1 cellular context compared by ENCODE assay signal in genomic region chr5:152051499-152052454, GRCh38.
TF ChIP-seq lines count a peak whose summit lies in the region.

No MANE protein-coding gene starts in this region.

TF ChIP-seq in HEK293, 187 proteins besides CTCF, POLR2A, EP300 and RAD21 (continued from another document):
- TF ChIP-seq, protein P1, sequence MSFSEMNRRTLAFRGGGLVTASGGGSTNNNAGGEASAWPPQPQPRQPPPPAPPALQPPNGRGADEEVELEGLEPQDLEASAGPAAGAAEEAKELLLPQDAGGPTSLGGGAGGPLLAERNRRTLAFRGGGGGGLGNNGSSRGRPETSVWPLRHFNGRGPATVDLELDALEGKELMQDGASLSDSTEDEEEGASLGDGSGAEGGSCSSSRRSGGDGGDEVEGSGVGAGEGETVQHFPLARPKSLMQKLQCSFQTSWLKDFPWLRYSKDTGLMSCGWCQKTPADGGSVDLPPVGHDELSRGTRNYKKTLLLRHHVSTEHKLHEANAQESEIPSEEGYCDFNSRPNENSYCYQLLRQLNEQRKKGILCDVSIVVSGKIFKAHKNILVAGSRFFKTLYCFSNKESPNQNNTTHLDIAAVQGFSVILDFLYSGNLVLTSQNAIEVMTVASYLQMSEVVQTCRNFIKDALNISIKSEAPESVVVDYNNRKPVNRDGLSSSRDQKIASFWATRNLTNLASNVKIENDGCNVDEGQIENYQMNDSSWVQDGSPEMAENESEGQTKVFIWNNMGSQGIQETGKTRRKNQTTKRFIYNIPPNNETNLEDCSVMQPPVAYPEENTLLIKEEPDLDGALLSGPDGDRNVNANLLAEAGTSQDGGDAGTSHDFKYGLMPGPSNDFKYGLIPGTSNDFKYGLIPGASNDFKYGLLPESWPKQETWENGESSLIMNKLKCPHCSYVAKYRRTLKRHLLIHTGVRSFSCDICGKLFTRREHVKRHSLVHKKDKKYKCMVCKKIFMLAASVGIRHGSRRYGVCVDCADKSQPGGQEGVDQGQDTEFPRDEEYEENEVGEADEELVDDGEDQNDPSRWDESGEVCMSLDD (tag by site-specific recombination; IDR thresholded peaks at IDR 0.05) = no peak
- TF ChIP-seq ELK4 (IDR thresholded peaks at IDR 0.05; ENCODE audit: borderline replicate concordance, low read depth, low read length) (no peak), HOXA7 (CRISPR knock-in tag; IDR thresholded peaks at IDR 0.05; ENCODE audit: borderline replicate concordance) (no peak), ZFP69B (tag by site-specific recombination; IDR thresholded peaks at IDR 0.05) (no peak), ZNF626 (tag by site-specific recombination; IDR thresholded peaks at IDR 0.05) (no peak), ZNF473 (tag by site-specific recombination; IDR thresholded peaks at IDR 0.05) (no peak), ZSCAN23 (tag by site-specific recombination; IDR thresholded peaks at IDR 0.05) (no peak), ZXDB (tag by site-specific recombination; IDR thresholded peaks at IDR 0.05) (no peak), SETDB1 (IDR thresholded peaks at IDR 0.05; ENCODE audit: insufficient read length, low read length) (peak; percentile 91), SCRT1 (tag by site-specific recombination; IDR thresholded peaks at IDR 0.05; ENCODE audit: borderline replicate concordance) (no peak), ZNF600 (tag by site-specific recombination; IDR thresholded peaks at IDR 0.05) (no peak), OSR2 (tag by site-specific recombination; IDR thresholded peaks at IDR 0.05) (0 out of 2 replicates have a peak, but pooled peaks have one; percentile 42), SP3 (tag by site-specific recombination; IDR thresholded peaks at IDR 0.05) (no peak), ZNF610 (tag by site-specific recombination; IDR thresholded peaks at IDR 0.05; ENCODE audit: borderline replicate concordance) (no peak), ZNF843 (tag by site-specific recombination; IDR thresholded peaks at IDR 0.05) (no peak), KLF1 (tag by site-specific recombination; IDR thresholded peaks at IDR 0.05) (no peak), ZNF549 (tag by site-specific recombination; IDR thresholded peaks at IDR 0.05) (no peak), ZNF544 (tag by site-specific recombination; IDR thresholded peaks at IDR 0.05) (no peak), ZNF707 (tag by site-specific recombination; IDR thresholded peaks at IDR 0.05) (no peak), ZNF157 (tag by site-specific recombination; IDR thresholded peaks at IDR 0.05) (no peak)
- TF ChIP-seq, protein P2, sequence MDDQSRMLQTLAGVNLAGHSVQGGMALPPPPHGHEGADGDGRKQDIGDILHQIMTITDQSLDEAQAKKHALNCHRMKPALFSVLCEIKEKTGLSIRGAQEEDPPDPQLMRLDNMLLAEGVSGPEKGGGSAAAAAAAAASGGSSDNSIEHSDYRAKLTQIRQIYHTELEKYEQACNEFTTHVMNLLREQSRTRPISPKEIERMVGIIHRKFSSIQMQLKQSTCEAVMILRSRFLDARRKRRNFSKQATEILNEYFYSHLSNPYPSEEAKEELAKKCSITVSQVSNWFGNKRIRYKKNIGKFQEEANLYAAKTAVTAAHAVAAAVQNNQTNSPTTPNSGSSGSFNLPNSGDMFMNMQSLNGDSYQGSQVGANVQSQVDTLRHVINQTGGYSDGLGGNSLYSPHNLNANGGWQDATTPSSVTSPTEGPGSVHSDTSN (CRISPR knock-in tag; IDR thresholded peaks at IDR 0.05) = no peak
- TF ChIP-seq, protein P3, sequence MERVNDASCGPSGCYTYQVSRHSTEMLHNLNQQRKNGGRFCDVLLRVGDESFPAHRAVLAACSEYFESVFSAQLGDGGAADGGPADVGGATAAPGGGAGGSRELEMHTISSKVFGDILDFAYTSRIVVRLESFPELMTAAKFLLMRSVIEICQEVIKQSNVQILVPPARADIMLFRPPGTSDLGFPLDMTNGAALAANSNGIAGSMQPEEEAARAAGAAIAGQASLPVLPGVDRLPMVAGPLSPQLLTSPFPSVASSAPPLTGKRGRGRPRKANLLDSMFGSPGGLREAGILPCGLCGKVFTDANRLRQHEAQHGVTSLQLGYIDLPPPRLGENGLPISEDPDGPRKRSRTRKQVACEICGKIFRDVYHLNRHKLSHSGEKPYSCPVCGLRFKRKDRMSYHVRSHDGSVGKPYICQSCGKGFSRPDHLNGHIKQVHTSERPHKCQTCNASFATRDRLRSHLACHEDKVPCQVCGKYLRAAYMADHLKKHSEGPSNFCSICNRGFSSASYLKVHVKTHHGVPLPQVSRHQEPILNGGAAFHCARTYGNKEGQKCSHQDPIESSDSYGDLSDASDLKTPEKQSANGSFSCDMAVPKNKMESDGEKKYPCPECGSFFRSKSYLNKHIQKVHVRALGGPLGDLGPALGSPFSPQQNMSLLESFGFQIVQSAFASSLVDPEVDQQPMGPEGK (tag by site-specific recombination; IDR thresholded peaks at IDR 0.05) = no peak
